Comparison of ENCODE assay signal across 8 cellular contexts in the genomic region with DNA sequence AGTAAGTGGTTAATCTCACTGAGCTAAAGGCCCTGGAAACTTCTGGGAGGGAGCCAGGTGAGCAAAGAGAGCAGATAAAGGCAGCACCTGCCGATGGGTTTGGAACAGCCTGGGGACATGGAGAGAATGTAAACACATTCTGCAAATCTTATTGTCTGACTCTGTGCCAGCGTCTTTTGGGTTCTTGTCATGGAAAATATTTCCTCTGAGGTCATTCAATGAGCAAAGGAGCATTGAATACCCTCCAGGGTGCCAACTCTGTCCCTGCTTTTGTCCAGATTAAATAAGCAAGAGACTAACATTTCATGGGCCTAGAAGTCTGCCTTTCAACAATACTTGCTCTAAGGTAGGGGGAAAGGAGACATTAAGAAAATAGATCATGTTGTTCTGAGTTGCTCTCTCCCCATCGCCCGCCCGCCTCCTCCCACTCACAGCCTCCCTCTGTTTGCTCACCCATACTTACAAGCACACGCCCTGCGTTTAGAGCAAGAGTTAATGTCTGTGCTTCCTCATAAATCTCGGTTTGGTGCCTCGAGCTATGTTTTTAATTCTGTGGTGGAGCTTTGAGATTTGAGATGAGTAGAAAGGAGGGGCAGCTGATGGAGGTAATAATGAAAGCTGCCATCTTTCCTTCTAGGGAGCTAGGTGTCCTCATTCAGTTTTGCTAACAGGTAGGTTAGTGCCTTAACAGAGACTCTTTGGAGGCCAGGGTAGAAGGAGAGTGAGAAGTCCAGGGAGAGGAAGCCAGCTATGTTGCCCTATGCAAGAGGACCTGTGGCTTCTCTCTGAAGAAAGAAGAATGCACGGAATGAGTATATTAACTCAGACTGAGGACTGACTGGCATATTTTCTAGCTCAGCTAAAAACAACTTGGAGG.
DNase-seq lines count a peak whose midpoint lies in the region; ATAC-seq, FAIRE-seq and TF ChIP-seq lines count a peak whose summit lies in the region.

No MANE protein-coding gene starts in this region.

- DNase-seq in AG10803 (ENCODE audit: low read depth) (peak; percentile 62), HTR-8/SVneo (ENCODE audit: insufficient read length, low spot score) (peak; percentile 19), SHP77 treated with DMSO at 0.1 percent for 48 hours (lab: John Stamatoyannopoulos, UW) (peak; percentile 76), foreskin keratinocyte (peak; percentile 79 to 89), upper lobe of right lung (peak; percentile 67), putamen (ENCODE audit: low spot score) (no peak)

- peak overlapping the region; percentile 68 for H3K27ac ChIP-seq in foreskin keratinocyte
- peak overlapping the region; percentile 63 for H3K27ac ChIP-seq in upper lobe of right lung

- ATAC-seq in foreskin keratinocyte (peak; percentile 85), upper lobe of right lung (peak; percentile 85), HG03196 (IDR thresholded peaks at IDR 0.05; ENCODE audit: unreplicated experiment) (no peak), HG02623 (IDR thresholded peaks at IDR 0.05; ENCODE audit: unreplicated experiment) (no peak)

- no peak for FAIRE-seq in HTR-8/SVneo (lab: Jason Lieb, UNC)

- intact Hi-C loops in upper lobe of right lung (cut with DNase I), result no loop called here

- H3K9me3 ChIP-seq in upper lobe of right lung, result no peaks in the 10 kb centered on the region

- H3K4me3 ChIP-seq in AG10803 (ENCODE audit: low read length) (no peak overlapping the region), upper lobe of right lung (no peak overlapping the region)

- no peaks in the 10 kb centered on the region for H3K36me3 ChIP-seq in upper lobe of right lung

- no peaks in the 10 kb centered on the region for H3K27me3 ChIP-seq in foreskin keratinocyte
- no peaks in the 10 kb centered on the region for H3K27me3 ChIP-seq in upper lobe of right lung

- peaks cover 28% of the 10 kb centered on the region for H3K4me1 ChIP-seq in foreskin keratinocyte
- H3K4me1 ChIP-seq in upper lobe of right lung, result no peaks in the 10 kb centered on the region

- no peak for TF ChIP-seq CTCF in AG10803 (conservative IDR thresholded peaks at IDR 0.05; ENCODE audit: low read length)
- no peak for TF ChIP-seq CTCF in foreskin keratinocyte (conservative IDR thresholded peaks at IDR 0.05)
- TF ChIP-seq CTCF in upper lobe of right lung (IDR thresholded peaks at IDR 0.05), result no peak

Comparison
In these comparisons a context has a peak if more than half of its experiments do, and no peak if none do; other contexts are left out.
1. ATAC-seq: peak in foreskin keratinocyte (single experiment) and upper lobe of right lung (single experiment); none in HG03196 (single experiment) and HG02623 (single experiment).